ENCODE assay signal across 1 cellular context in the genomic region with DNA sequence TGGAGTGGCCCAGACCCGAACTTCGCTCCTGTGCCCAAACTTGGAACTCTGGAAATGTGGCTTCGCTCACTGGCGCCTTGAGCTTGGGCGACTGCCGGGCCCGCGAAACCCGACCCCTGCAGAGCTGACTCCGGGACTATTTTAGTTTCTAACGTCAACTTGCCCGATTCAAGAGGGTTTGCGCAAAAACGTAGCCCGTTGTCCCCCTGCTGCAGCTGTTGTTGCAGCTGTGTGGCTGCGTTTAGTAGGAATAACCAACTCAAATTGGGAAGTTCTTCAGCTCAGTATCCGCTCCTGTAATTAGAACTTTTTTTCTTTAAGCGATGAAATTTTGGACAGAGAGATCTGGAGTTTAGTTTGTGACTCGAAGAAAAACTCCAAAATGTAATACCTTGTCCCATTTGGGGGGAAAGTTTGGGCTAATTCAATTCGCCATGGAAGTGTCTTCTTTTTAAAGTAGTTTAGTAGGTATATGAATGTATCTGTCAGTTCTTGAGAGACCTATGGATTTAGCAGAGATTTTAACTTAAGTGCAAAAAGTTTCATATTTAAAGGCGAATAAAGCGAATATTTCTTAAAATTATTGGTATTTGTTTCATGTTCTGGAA.
A peak's percentile ranks its signal among the peaks of the same experiment; 100 is the strongest.
TF ChIP-seq lines count a peak whose summit lies in the region.

No MANE protein-coding gene starts in this region.

TF ChIP-seq in K562, 482 proteins besides CTCF, POLR2A, EP300 and RAD21 (continued from another document):
- TF ChIP-seq, protein P1, sequence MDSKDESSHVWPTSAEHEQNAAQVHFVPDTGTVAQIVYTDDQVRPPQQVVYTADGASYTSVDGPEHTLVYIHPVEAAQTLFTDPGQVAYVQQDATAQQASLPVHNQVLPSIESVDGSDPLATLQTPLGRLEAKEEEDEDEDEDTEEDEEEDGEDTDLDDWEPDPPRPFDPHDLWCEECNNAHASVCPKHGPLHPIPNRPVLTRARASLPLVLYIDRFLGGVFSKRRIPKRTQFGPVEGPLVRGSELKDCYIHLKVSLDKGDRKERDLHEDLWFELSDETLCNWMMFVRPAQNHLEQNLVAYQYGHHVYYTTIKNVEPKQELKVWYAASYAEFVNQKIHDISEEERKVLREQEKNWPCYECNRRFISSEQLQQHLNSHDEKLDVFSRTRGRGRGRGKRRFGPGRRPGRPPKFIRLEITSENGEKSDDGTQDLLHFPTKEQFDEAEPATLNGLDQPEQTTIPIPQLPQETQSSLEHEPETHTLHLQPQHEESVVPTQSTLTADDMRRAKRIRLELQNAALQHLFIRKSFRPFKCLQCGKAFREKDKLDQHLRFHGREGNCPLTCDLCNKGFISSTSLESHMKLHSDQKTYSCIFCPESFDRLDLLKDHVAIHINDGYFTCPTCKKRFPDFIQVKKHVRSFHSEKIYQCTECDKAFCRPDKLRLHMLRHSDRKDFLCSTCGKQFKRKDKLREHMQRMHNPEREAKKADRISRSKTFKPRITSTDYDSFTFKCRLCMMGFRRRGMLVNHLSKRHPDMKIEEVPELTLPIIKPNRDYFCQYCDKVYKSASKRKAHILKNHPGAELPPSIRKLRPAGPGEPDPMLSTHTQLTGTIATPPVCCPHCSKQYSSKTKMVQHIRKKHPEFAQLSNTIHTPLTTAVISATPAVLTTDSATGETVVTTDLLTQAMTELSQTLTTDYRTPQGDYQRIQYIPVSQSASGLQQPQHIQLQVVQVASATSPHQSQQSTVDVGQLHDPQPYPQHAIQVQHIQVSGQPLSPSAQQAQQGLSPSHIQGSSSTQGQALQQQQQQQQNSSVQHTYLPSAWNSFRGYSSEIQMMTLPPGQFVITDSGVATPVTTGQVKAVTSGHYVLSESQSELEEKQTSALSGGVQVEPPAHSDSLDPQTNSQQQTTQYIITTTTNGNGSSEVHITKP (IDR thresholded peaks at IDR 0.05; ENCODE audit: partially characterized antibody): no peak
- peak; percentile 56 for TF ChIP-seq SUPT5H (IDR thresholded peaks at IDR 0.05)
- no peak for TF ChIP-seq MBD2 (IDR thresholded peaks at IDR 0.05; ENCODE audit: borderline replicate concordance, low read depth)
- TF ChIP-seq ZNF175 (CRISPR knock-in tag; IDR thresholded peaks at IDR 0.05; ENCODE audit: low read depth): peak; percentile 23; the same call in 1 of the 2 replicates
- no peak for TF ChIP-seq CBX2 (IDR thresholded peaks at IDR 0.05; ENCODE audit: insufficient read depth, low read length, poor library complexity, severe bottlenecking)
- TF ChIP-seq, protein P2, sequence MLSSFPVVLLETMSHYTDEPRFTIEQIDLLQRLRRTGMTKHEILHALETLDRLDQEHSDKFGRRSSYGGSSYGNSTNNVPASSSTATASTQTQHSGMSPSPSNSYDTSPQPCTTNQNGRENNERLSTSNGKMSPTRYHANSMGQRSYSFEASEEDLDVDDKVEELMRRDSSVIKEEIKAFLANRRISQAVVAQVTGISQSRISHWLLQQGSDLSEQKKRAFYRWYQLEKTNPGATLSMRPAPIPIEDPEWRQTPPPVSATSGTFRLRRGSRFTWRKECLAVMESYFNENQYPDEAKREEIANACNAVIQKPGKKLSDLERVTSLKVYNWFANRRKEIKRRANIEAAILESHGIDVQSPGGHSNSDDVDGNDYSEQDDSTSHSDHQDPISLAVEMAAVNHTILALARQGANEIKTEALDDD (IDR thresholded peaks at IDR 0.05): no peak
- TF ChIP-seq, protein P3, sequence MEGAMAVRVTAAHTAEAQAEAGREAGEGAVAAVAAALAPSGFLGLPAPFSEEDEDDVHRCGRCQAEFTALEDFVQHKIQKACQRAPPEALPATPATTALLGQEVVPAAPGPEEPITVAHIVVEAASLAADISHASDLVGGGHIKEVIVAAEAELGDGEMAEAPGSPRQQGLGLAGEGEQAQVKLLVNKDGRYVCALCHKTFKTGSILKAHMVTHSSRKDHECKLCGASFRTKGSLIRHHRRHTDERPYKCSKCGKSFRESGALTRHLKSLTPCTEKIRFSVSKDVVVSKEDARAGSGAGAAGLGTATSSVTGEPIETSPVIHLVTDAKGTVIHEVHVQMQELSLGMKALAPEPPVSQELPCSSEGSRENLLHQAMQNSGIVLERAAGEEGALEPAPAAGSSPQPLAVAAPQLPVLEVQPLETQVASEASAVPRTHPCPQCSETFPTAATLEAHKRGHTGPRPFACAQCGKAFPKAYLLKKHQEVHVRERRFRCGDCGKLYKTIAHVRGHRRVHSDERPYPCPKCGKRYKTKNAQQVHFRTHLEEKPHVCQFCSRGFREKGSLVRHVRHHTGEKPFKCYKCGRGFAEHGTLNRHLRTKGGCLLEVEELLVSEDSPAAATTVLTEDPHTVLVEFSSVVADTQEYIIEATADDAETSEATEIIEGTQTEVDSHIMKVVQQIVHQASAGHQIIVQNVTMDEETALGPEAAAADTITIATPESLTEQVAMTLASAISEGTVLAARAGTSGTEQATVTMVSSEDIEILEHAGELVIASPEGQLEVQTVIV (CRISPR knock-in tag; IDR thresholded peaks at IDR 0.05; ENCODE audit: borderline replicate concordance): no peak
- no peak for TF ChIP-seq SMARCA4 (IDR thresholded peaks at IDR 0.05)
- TF ChIP-seq NRF1 (conservative IDR thresholded peaks at IDR 0.05 in 1 of 2, IDR thresholded peaks at IDR 0.05 in 1 of 2): no peak
- TF ChIP-seq, protein P4, sequence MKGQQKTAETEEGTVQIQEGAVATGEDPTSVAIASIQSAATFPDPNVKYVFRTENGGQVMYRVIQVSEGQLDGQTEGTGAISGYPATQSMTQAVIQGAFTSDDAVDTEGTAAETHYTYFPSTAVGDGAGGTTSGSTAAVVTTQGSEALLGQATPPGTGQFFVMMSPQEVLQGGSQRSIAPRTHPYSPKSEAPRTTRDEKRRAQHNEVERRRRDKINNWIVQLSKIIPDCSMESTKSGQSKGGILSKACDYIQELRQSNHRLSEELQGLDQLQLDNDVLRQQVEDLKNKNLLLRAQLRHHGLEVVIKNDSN (CRISPR knock-in tag; IDR thresholded peaks at IDR 0.05): no peak
- no peak for TF ChIP-seq ZNF184 (CRISPR knock-in tag; IDR thresholded peaks at IDR 0.05)
- peak; percentile 79 for TF ChIP-seq POLR2G (IDR thresholded peaks at IDR 0.05; ENCODE audit: low read depth, low read length)
- TF ChIP-seq POLR2B (IDR thresholded peaks at IDR 0.05; ENCODE audit: low read depth, partially characterized antibody): peak; percentile 26
- TF ChIP-seq HNRNPL (IDR thresholded peaks at IDR 0.05; ENCODE audit: low read depth, low read length): no peak
- 0 out of 2 replicates have a peak, but pooled peaks have one; percentile 15 for TF ChIP-seq ZNF561 (CRISPR knock-in tag; conservative IDR thresholded peaks at IDR 0.05)
- TF ChIP-seq, protein P5, sequence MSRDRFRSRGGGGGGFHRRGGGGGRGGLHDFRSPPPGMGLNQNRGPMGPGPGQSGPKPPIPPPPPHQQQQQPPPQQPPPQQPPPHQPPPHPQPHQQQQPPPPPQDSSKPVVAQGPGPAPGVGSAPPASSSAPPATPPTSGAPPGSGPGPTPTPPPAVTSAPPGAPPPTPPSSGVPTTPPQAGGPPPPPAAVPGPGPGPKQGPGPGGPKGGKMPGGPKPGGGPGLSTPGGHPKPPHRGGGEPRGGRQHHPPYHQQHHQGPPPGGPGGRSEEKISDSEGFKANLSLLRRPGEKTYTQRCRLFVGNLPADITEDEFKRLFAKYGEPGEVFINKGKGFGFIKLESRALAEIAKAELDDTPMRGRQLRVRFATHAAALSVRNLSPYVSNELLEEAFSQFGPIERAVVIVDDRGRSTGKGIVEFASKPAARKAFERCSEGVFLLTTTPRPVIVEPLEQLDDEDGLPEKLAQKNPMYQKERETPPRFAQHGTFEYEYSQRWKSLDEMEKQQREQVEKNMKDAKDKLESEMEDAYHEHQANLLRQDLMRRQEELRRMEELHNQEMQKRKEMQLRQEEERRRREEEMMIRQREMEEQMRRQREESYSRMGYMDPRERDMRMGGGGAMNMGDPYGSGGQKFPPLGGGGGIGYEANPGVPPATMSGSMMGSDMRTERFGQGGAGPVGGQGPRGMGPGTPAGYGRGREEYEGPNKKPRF (IDR thresholded peaks at IDR 0.05; ENCODE audit: low read depth, low read length): no peak
- TF ChIP-seq, protein P6, sequence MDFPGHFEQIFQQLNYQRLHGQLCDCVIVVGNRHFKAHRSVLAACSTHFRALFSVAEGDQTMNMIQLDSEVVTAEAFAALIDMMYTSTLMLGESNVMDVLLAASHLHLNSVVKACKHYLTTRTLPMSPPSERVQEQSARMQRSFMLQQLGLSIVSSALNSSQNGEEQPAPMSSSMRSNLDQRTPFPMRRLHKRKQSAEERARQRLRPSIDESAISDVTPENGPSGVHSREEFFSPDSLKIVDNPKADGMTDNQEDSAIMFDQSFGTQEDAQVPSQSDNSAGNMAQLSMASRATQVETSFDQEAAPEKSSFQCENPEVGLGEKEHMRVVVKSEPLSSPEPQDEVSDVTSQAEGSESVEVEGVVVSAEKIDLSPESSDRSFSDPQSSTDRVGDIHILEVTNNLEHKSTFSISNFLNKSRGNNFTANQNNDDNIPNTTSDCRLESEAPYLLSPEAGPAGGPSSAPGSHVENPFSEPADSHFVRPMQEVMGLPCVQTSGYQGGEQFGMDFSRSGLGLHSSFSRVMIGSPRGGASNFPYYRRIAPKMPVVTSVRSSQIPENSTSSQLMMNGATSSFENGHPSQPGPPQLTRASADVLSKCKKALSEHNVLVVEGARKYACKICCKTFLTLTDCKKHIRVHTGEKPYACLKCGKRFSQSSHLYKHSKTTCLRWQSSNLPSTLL (IDR thresholded peaks at IDR 0.05): no peak
- no peak for TF ChIP-seq CBX8 (IDR thresholded peaks at IDR 0.05; ENCODE audit: borderline replicate concordance, extremely low read depth, low read depth, low read length, poor library complexity, severe bottlenecking)
- TF ChIP-seq, protein P7, sequence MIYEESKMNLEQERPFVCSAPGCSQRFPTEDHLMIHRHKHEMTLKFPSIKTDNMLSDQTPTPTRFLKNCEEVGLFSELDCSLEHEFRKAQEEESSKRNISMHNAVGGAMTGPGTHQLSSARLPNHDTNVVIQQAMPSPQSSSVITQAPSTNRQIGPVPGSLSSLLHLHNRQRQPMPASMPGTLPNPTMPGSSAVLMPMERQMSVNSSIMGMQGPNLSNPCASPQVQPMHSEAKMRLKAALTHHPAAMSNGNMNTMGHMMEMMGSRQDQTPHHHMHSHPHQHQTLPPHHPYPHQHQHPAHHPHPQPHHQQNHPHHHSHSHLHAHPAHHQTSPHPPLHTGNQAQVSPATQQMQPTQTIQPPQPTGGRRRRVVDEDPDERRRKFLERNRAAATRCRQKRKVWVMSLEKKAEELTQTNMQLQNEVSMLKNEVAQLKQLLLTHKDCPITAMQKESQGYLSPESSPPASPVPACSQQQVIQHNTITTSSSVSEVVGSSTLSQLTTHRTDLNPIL (CRISPR knock-in tag; IDR thresholded peaks at IDR 0.05): no peak
- TF ChIP-seq ZBED1 (IDR thresholded peaks at IDR 0.05): no peak
- no peak for TF ChIP-seq DMBX1 (CRISPR knock-in tag; IDR thresholded peaks at IDR 0.05; ENCODE audit: borderline replicate concordance)
- TF ChIP-seq FOXA3 (CRISPR knock-in tag; conservative IDR thresholded peaks at IDR 0.05 in 1 of 2, IDR thresholded peaks at IDR 0.05 in 1 of 2): no peak
- TF ChIP-seq ZNF311 (CRISPR knock-in tag; IDR thresholded peaks at IDR 0.05): no peak
